In genomic region chr12:12614342-12614741, GRCh38 we compare ENCODE assay signal across 15 cellular contexts.
"Had no signal": no experiment of that assay in that cellular context is flagged by ENCODE, and none has a peak within 500 bp of the region (broad histone marks: within the 10 kb centered on the region; RNA-seq: fewer than 3 reads in every experiment).

No MANE protein-coding gene starts in this region.

- H2AFZ ChIP-seq: parathyroid adenoma had no signal

- ATAC-seq: gastrocnemius medialis had no signal

- H3K27ac ChIP-seq: parathyroid adenoma had no signal

- H3K9me3 ChIP-seq: gastrocnemius medialis, left ventricle myocardium inferior, SK-N-SH, tibial nerve had no signal

- H3K4me2 ChIP-seq: SK-N-SH had no signal

- H3K4me1 ChIP-seq: parathyroid adenoma had no signal

- DNase-seq: activated CD4-positive, alpha-beta T cell treated with anti-CD3 and anti-CD28 coated beads, Interleukin-2, amount 50 U/mL, for 4 hours; activated CD4-positive, CD25-positive, alpha-beta regulatory T cell; activated CD8-positive, alpha-beta memory T cell treated with anti-CD3 and anti-CD28 coated beads, Interleukin-2, amount 50 U/mL, for 48 hours; activated effector memory CD4-positive, alpha-beta T cell treated with Interleukin-2 at 50 U/mL for 16 hours; central memory CD4-positive, alpha-beta T cell; cortex of kidney; effector memory CD4-positive, alpha-beta T cell; gastrocnemius medialis; kidney; left ventricle myocardium inferior; mesendoderm; SK-N-SH had no signal

- H3K4me3 ChIP-seq: gastrocnemius medialis, skin epidermis, tibial nerve had no signal

- H3K9ac ChIP-seq: parathyroid adenoma, SK-N-SH had no signal

- H3K27me3 ChIP-seq: gastrocnemius medialis, tibial nerve had no signal

- H3K36me3 ChIP-seq: gastrocnemius medialis, left ventricle myocardium inferior had no signal
